ENCODE assay signal across 17 cellular contexts in genomic region chr7:121023189-121023588, GRCh38. TPM values are rescaled to one million over a fixed set of nuclear protein-coding genes. Genes with fewer than 3 reads are reported as not detected.
DNase-seq lines count a peak whose midpoint lies in the region; ATAC-seq, FAIRE-seq and TF ChIP-seq lines count a peak whose summit lies in the region.
"Had no signal": no experiment of that assay in that cellular context is flagged by ENCODE, and none has a peak within 500 bp of the region (broad histone marks: within the 10 kb centered on the region; RNA-seq: fewer than 3 reads in every experiment).

No MANE protein-coding gene starts in this region.

- H3K4me3 ChIP-seq in astrocyte (ENCODE audit: insufficient read depth, low read depth, low read length) (no peak overlapping the region), HepG2 (replicated peaks in 1 of 3; ENCODE audit: insufficient read depth in 1 of 3, low read depth in 2 of 3, low read length in 3 of 3) (no peak overlapping the region), skeletal muscle tissue (ENCODE audit: low read length in 3 of 3) (no peak overlapping the region), brain microvascular endothelial cell (ENCODE audit: low read depth, low read length) (no peak overlapping the region)

- no peaks in the 10 kb centered on the region for H3K27me3 ChIP-seq in astrocyte (ENCODE audit: insufficient read depth, low read length)
- no peaks in the 10 kb centered on the region for H3K27me3 ChIP-seq in HepG2 (ENCODE audit: control insufficient read depth in 1 of 2, insufficient read depth in 2 of 2, low read length in 2 of 2)
- no peaks in the 10 kb centered on the region for H3K27me3 ChIP-seq in skeletal muscle tissue (ENCODE audit: control insufficient read depth in 3 of 3, insufficient read depth in 3 of 3, low read length in 3 of 3)
- H3K27me3 ChIP-seq in brain microvascular endothelial cell (replicated peaks): no peaks in the 10 kb centered on the region
- no peaks in the 10 kb centered on the region for H3K27me3 ChIP-seq in foreskin keratinocyte

- in situ Hi-C loops in HepG2 (cut with HindIII; ENCODE audit: extremely low pct_ligation_motif_present, low pct_unique_long_range_greater_than_20kb): no loop called here
- in situ Hi-C loops in brain microvascular endothelial cell (cut with HindIII; ENCODE audit: low pct_ligation_motif_present, low sequenced_read_pairs): no loop called here

- H3K4me1 Mint-ChIP-seq in astrocyte (ENCODE audit: low read depth, unreplicated experiment): peaks cover 40% of the 10 kb centered on the region
- H3K4me1 Mint-ChIP-seq: activated B cell treated with CpG ODN at 0.5 μM for 24 hours, naive B cell had no signal

- no peak overlapping the region for H3K27ac Mint-ChIP-seq in astrocyte (ENCODE audit: unreplicated experiment)
- H3K27ac Mint-ChIP-seq: activated B cell treated with CpG ODN at 0.5 μM for 24 hours, naive B cell had no signal

- H3K4me2 ChIP-seq in astrocyte (ENCODE audit: low read length) (no peak overlapping the region), HepG2 (ENCODE audit: low read depth, low read length) (0 out of 2 replicates have a peak overlapping the region, but pooled peaks have one; percentile 32)

- no peak overlapping the region for H3K27ac ChIP-seq in astrocyte (ENCODE audit: low read depth, low read length)
- no peak overlapping the region for H3K27ac ChIP-seq in HepG2 (ENCODE audit: extremely low read length, insufficient read depth, low read length)
- H3K27ac ChIP-seq in skeletal muscle tissue (ENCODE audit: low read depth, low read length): peak overlapping the region; percentile 39
- H3K27ac ChIP-seq in brain microvascular endothelial cell: no peak overlapping the region
- H3K27ac ChIP-seq in foreskin keratinocyte: no peak overlapping the region

- H3K36me3 ChIP-seq in astrocyte (ENCODE audit: insufficient read depth, low read length) (no peaks in the 10 kb centered on the region), HepG2 (replicated peaks in 1 of 2; ENCODE audit: control insufficient read depth in 1 of 2, insufficient read depth in 2 of 2, low read length in 2 of 2) (no peaks in the 10 kb centered on the region), skeletal muscle tissue (ENCODE audit: control insufficient read depth in 3 of 3, insufficient read depth in 3 of 3, low read length in 3 of 3) (peaks cover 0 to 5% (median 0%) of the 10 kb centered on the region in 3 donors), brain microvascular endothelial cell (replicated peaks) (no peaks in the 10 kb centered on the region)

- intact Hi-C loops in HepG2 (cut with micrococcal nuclease; ENCODE audit: unreplicated experiment): no loop called here

- H3K9me3 ChIP-seq in astrocyte (ENCODE audit: insufficient read depth, low read depth, low read length) (no peaks in the 10 kb centered on the region), HepG2 (ENCODE audit: low read length) (no peaks in the 10 kb centered on the region), skeletal muscle tissue (ENCODE audit: control insufficient read depth in 3 of 3, low read length in 3 of 3) (no peaks in the 10 kb centered on the region)

- H3K9ac ChIP-seq in astrocyte (ENCODE audit: low read length) (no peak overlapping the region), HepG2 (ENCODE audit: insufficient read depth, low read depth, low read length) (no peak overlapping the region), skeletal muscle tissue (ENCODE audit: low read depth in 1 of 3, low read length in 3 of 3) (no peak overlapping the region)

- H4K20me1 ChIP-seq in astrocyte (ENCODE audit: insufficient read depth, low read length) (no peaks in the 10 kb centered on the region), HepG2 (ENCODE audit: insufficient read depth, low read length) (no peaks in the 10 kb centered on the region)

- no peak for TF ChIP-seq CTCF in astrocyte (IDR thresholded peaks at IDR 0.05; ENCODE audit: insufficient read depth, low read depth, low read length)
- no peak for TF ChIP-seq CTCF in HepG2 (CRISPR knock-in tag; IDR thresholded peaks at IDR 0.05)
- no peak for TF ChIP-seq CTCF in brain microvascular endothelial cell (IDR thresholded peaks at IDR 0.05; ENCODE audit: low read depth, low read length, missing control alignments)
- TF ChIP-seq CTCF in foreskin keratinocyte (conservative IDR thresholded peaks at IDR 0.05): no peak

- DNase-seq in CD1c-positive myeloid dendritic cell (ENCODE audit: extremely low spot score) (peak; percentile 55), astrocyte (ENCODE audit: low read depth) (no peak), HepG2 (ENCODE audit: low spot score) (no peak), NCI-H1436 treated with DMSO at 0.1 percent for 48 hours (lab: John Stamatoyannopoulos, UW) (no peak), brain microvascular endothelial cell (no peak), foreskin keratinocyte (no peak)
- DNase-seq: activated B cell treated with CpG ODN at 0.5 μM for 24 hours; activated effector memory CD4-positive, alpha-beta T cell treated with Interleukin-2 at 50 U/mL for 16 hours; naive B cell; NCI-H187; NCI-H510A treated with DMSO at 0.1 percent for 48 hours; retina; stimulated activated CD4-positive, alpha-beta T cell treated with anti-CD3 and anti-CD28 coated beads, Interleukin-2, amount 100 ng/mL, for 24 hours; SW 1271 had no signal

- H3K36me3 Mint-ChIP-seq in astrocyte (ENCODE audit: low read depth, unreplicated experiment): peaks cover 2% of the 10 kb centered on the region
- H3K36me3 Mint-ChIP-seq: naive B cell had no signal

- CTCF ChIA-PET in HepG2 (lab: Yijun Ruan, JAX; ENCODE audit: low intra/inter-chr PET ratio, low total read pairs): no interaction called here

- POLR2A ChIA-PET in HepG2 (lab: Yijun Ruan, JAX): no interaction called here

- ATAC-seq in HepG2 (no peak), HG03442 (IDR thresholded peaks at IDR 0.05; ENCODE audit: unreplicated experiment) (no peak), foreskin keratinocyte (no peak)

- H3K27me3 Mint-ChIP-seq in astrocyte (ENCODE audit: low read depth, unreplicated experiment): no peaks in the 10 kb centered on the region

- H3K4me3 Mint-ChIP-seq in astrocyte (ENCODE audit: unreplicated experiment): no peak overlapping the region
- H3K4me3 Mint-ChIP-seq: activated B cell treated with CpG ODN at 0.5 μM for 24 hours, naive B cell had no signal

- no peak for TF ChIP-seq RAD21 in HepG2 (CRISPR knock-in tag; IDR thresholded peaks at IDR 0.05)

- H3K9me3 Mint-ChIP-seq in astrocyte (ENCODE audit: unreplicated experiment): no peaks in the 10 kb centered on the region
- H3K9me3 Mint-ChIP-seq: activated B cell treated with CpG ODN at 0.5 μM for 24 hours had no signal

- H3K79me2 ChIP-seq in astrocyte (ENCODE audit: insufficient read depth, low read length) (no peaks in the 10 kb centered on the region), HepG2 (ENCODE audit: insufficient read depth, low read length) (no peaks in the 10 kb centered on the region)

- FAIRE-seq in astrocyte (lab: Jason Lieb, UNC) (peak; percentile 50), HepG2 (lab: Jason Lieb, UNC) (no peak)
- FAIRE-seq: colon had no signal

- no peak for TF ChIP-seq POLR2A in HepG2 (IDR thresholded peaks at IDR 0.05; ENCODE audit: insufficient read depth in 1 of 2, low read depth in 2 of 2, low read length in 2 of 2)

- no TSS peak for BruUV-seq in HepG2 (replicated peaks; lab: Mats Ljungman, UMichigan)

- no peak for TF ChIP-seq EP300 in HepG2 (IDR thresholded peaks at IDR 0.05; ENCODE audit: low read depth in 2 of 2, low read length in 2 of 2)
- no peak for TF ChIP-seq EP300 in HepG2 (CRISPR knock-in tag; IDR thresholded peaks at IDR 0.05; ENCODE audit: borderline replicate concordance)

- peaks cover 9% of the 10 kb centered on the region for H3K4me1 ChIP-seq in astrocyte (ENCODE audit: insufficient read depth, low read length)
- H3K4me1 ChIP-seq in HepG2 (ENCODE audit: insufficient read depth, low read length): peaks cover 43% of the 10 kb centered on the region
- peaks cover 19 to 38% (median 33%) of the 10 kb centered on the region in 3 donors for H3K4me1 ChIP-seq in skeletal muscle tissue (ENCODE audit: control insufficient read depth in 3 of 3, insufficient read depth in 3 of 3, low read length in 3 of 3)
- H3K4me1 ChIP-seq in foreskin keratinocyte: peaks cover 21% of the 10 kb centered on the region

- no peak overlapping the region for H2AFZ ChIP-seq in astrocyte (ENCODE audit: low read depth, low read length)
- H2AFZ ChIP-seq in HepG2 (ENCODE audit: low read length): no peak overlapping the region

TF ChIP-seq in HepG2, 621 proteins besides CTCF, POLR2A, EP300 and RAD21 (continues in another document):
- no peak for TF ChIP-seq PAX8 (CRISPR knock-in tag; IDR thresholded peaks at IDR 0.05; ENCODE audit: borderline replicate concordance)

RNA-seq across cellular contexts. Expression of gene CPED1, which starts 34.7 kb away (rescaled TPM):
- 6.0 and 6.1 TPM in 2 replicates for total RNA-seq in astrocyte
- total RNA-seq in HepG2 (2016; rRNA removed; fragmentation: Illumina TruSeq; extraction: Trizol): 27.0 and 41.6 TPM in 2 replicates
- 19.1 and 22.1 TPM in 2 replicates for total RNA-seq in HepG2 (2016; cell fraction: cytosol; rRNA removed; fragmentation: Illumina TruSeq; extraction: Trizol; ENCODE audit: low read depth)
- total RNA-seq in HepG2 (2016; cell fraction: insoluble cytoplasmic fraction; rRNA removed; fragmentation: Illumina TruSeq; extraction: Trizol): 26.8 and 37.9 TPM in 2 replicates
- 42.6 and 47.7 TPM in 2 replicates for total RNA-seq in HepG2 (2016; cell fraction: membrane; rRNA removed; fragmentation: Illumina TruSeq; extraction: Trizol)
- 34.0 and 36.3 TPM in 2 replicates for total RNA-seq in HepG2 (2016; cell fraction: nucleus; rRNA removed; fragmentation: Illumina TruSeq; extraction: Trizol)
- 8.1 and 11.5 TPM in 2 replicates for polyA plus RNA-seq in HepG2 (2011; rRNA removed)
- polyA plus RNA-seq in HepG2 (2011; cell fraction: cytosol; rRNA removed): 5.7 and 8.0 TPM in 2 replicates
- polyA plus RNA-seq in HepG2 (2011; cell fraction: nucleus; rRNA removed): 4.5 and 5.1 TPM in 2 replicates
- polyA plus RNA-seq in HepG2 (2012): 8.0 and 9.2 TPM in 2 replicates
- 13.3 and 13.8 TPM in 2 replicates for polyA plus RNA-seq in HepG2 (2016; cell fraction: cytosol; fragmentation: Illumina TruSeq; extraction: Trizol; ENCODE audit: low read depth)
- 25.0 and 25.2 TPM in 2 replicates for polyA plus RNA-seq in HepG2 (2016; cell fraction: insoluble cytoplasmic fraction; fragmentation: Illumina TruSeq; extraction: Trizol; ENCODE audit: low read depth)
- polyA plus RNA-seq in HepG2 (2016; cell fraction: membrane; fragmentation: Illumina TruSeq; extraction: Trizol; ENCODE audit: low read depth): 25.4 and 27.2 TPM in 2 replicates
- 12.7 and 13.4 TPM in 2 replicates for polyA plus RNA-seq in HepG2 (2016; cell fraction: nucleus; fragmentation: Illumina TruSeq; extraction: Trizol; ENCODE audit: insufficient read depth, low read depth)
- polyA minus RNA-seq in HepG2 (2011; rRNA and poly(A)+ RNA removed; ENCODE audit: low replicate concordance): 2.6 and 9.2 TPM in 2 replicates
- polyA minus RNA-seq in HepG2 (2011; cell fraction: cytosol; rRNA and poly(A)+ RNA removed): 6.2 and 8.8 TPM in 2 replicates
- polyA minus RNA-seq in HepG2 (2011; cell fraction: nucleus; rRNA and poly(A)+ RNA removed): 22.3 and 31.6 TPM in 2 replicates
- 14.6 TPM for total RNA-seq in skeletal muscle tissue
- total RNA-seq in foreskin keratinocyte: 1.3 and 3.6 TPM in 2 replicates
- 0.57 and 0.76 TPM in 2 replicates for polyA plus RNA-seq in foreskin keratinocyte
